21 cellular contexts compared by ENCODE assay signal in genomic region chr3:12588039-12588673, GRCh38. TPM values are rescaled to one million over a fixed set of nuclear protein-coding genes. Genes with fewer than 3 reads are reported as not detected.
DNase-seq lines count a peak whose midpoint lies in the region; ATAC-seq and TF ChIP-seq lines count a peak whose summit lies in the region.
"Had no signal": no experiment of that assay in that cellular context is flagged by ENCODE, and none has a peak within 500 bp of the region (broad histone marks: within the 10 kb centered on the region; RNA-seq: fewer than 3 reads in every experiment).

No MANE protein-coding gene starts in this region.

- POLR2A ChIA-PET in activated CD4-positive, alpha-beta T cell treated with anti-CD3 and anti-CD28 coated beads for 36 hours (lab: Charles Lee) = no interaction called here

- CTCF ChIA-PET in activated CD4-positive, alpha-beta T cell treated with anti-CD3 and anti-CD28 coated beads for 36 hours (lab: Charles Lee) = interaction anchor here (0.6 to 1.6 kb wide), 3 partner anchors 10 to 116 kb away, joined by 3 to 5 read pairs (median 3); no protein-coding TSS in a partner anchor

- peak; percentile 23 for ATAC-seq in activated CD4-positive, alpha-beta T cell treated with anti-CD3 and anti-CD28 coated beads for 36 hours

- peaks cover 46% of the 10 kb centered on the region for H3K36me3 Mint-ChIP-seq in activated CD4-positive, alpha-beta T cell treated with anti-CD3 and anti-CD28 coated beads for 36 hours (ENCODE audit: low read depth)

- no peaks in the 10 kb centered on the region for H3K4me1 Mint-ChIP-seq in activated CD4-positive, alpha-beta T cell treated with anti-CD3 and anti-CD28 coated beads for 36 hours
- H3K4me1 Mint-ChIP-seq: immature natural killer cell had no signal

- no peak for DNase-seq in activated CD4-positive, alpha-beta T cell treated with anti-CD3 and anti-CD28 coated beads for 36 hours
- no peak for DNase-seq in activated CD4-positive, alpha-beta T cell treated with anti-CD3 and anti-CD28 coated beads, Interleukin-2, amount 50 U/mL, for 1 hour
- DNase-seq in NCI-H226 (peak; percentile 22), choroid plexus epithelial cell (ENCODE audit: low read depth) (peak; percentile 47), osteoblast (ENCODE audit: insufficient read length, low spot score, missing footprints) (peak; percentile 76), ureter (ENCODE audit: low spot score) (no peak), Peyer's patch (no peak), putamen (ENCODE audit: low spot score) (no peak)
- DNase-seq: adrenal gland, glutamatergic neuron, H9, immature natural killer cell, mesenchymal stem cell, NCI-H1436 treated with DMSO at 0.1 percent for 48 hours, nephron progenitor cell, retina, upper lobe of right lung had no signal

- H3K9me3 Mint-ChIP-seq in activated CD4-positive, alpha-beta T cell treated with anti-CD3 and anti-CD28 coated beads for 36 hours (ENCODE audit: low read depth) = no peaks in the 10 kb centered on the region
- H3K9me3 Mint-ChIP-seq: H9; immature natural killer cell; nephron progenitor cell; stimulated activated naive CD8-positive, alpha-beta T cell treated with anti-CD3 and anti-CD28 coated beads, Interleukin-15, Interleukin-2, amounts not matched to agents 100 ng/mL and 50 ng/mL, for 24 hours had no signal

- H3K27ac Mint-ChIP-seq in activated CD4-positive, alpha-beta T cell treated with anti-CD3 and anti-CD28 coated beads for 36 hours = peak overlapping the region; percentile 37

- peaks cover 11% of the 10 kb centered on the region for H4K20me1 ChIP-seq in osteoblast (ENCODE audit: insufficient read depth, low read length)

- TF ChIP-seq POLR2A in Peyer's patch (IDR thresholded peaks at IDR 0.05) = no peak

- no peaks in the 10 kb centered on the region for H3K9me3 ChIP-seq in osteoblast (ENCODE audit: low read depth, low read length)
- no peaks in the 10 kb centered on the region for H3K9me3 ChIP-seq in Peyer's patch
- H3K9me3 ChIP-seq: adrenal gland, upper lobe of right lung had no signal

- peaks cover 77% of the 10 kb centered on the region for H3K36me3 ChIP-seq in osteoblast (ENCODE audit: insufficient read depth, low read length)
- peaks cover 0 to 92% (median 3%) of the 10 kb centered on the region in 3 donors for H3K36me3 ChIP-seq in Peyer's patch

- TF ChIP-seq CTCF in choroid plexus epithelial cell (conservative IDR thresholded peaks at IDR 0.05; ENCODE audit: low read depth, low read length) (no peak), osteoblast (IDR thresholded peaks at IDR 0.05; ENCODE audit: extremely low read depth, low read depth, low read length) (no peak), Peyer's patch (IDR thresholded peaks at IDR 0.05) (no peak)

- H3K4me3 Mint-ChIP-seq in activated CD4-positive, alpha-beta T cell treated with anti-CD3 and anti-CD28 coated beads for 36 hours = no peak overlapping the region
- H3K4me3 Mint-ChIP-seq: H9; immature natural killer cell; nephron progenitor cell; stimulated activated naive CD8-positive, alpha-beta T cell treated with anti-CD3 and anti-CD28 coated beads, Interleukin-15, Interleukin-2, amounts not matched to agents 100 ng/mL and 50 ng/mL, for 24 hours had no signal

- intact Hi-C loops in activated CD4-positive, alpha-beta T cell treated with anti-CD3 and anti-CD28 coated beads for 36 hours (cut with DNase I, micrococcal nuclease) = no loop called here

- H3K4me2 ChIP-seq in osteoblast (ENCODE audit: insufficient read depth, low read length) = no peak overlapping the region

- H3K79me2 ChIP-seq in osteoblast (ENCODE audit: insufficient read depth, low read length) = peaks cover 8% of the 10 kb centered on the region

- no peaks in the 10 kb centered on the region for H3K27me3 Mint-ChIP-seq in activated CD4-positive, alpha-beta T cell treated with anti-CD3 and anti-CD28 coated beads for 36 hours
- H3K27me3 Mint-ChIP-seq: stimulated activated naive CD8-positive, alpha-beta T cell treated with anti-CD3 and anti-CD28 coated beads, Interleukin-15, Interleukin-2, amounts not matched to agents 100 ng/mL and 50 ng/mL, for 24 hours had no signal

- H3K4me3 ChIP-seq in choroid plexus epithelial cell (ENCODE audit: low read depth, low read length) (no peak overlapping the region), osteoblast (ENCODE audit: insufficient read depth, low read length) (no peak overlapping the region), Peyer's patch (no peak overlapping the region)
- H3K4me3 ChIP-seq: adrenal gland, upper lobe of right lung had no signal

- no peaks in the 10 kb centered on the region for H3K27me3 ChIP-seq in osteoblast (ENCODE audit: insufficient read depth, low read length)
- H3K27me3 ChIP-seq in Peyer's patch = no peaks in the 10 kb centered on the region
- H3K27me3 ChIP-seq: adrenal gland, upper lobe of right lung had no signal

- H3K4me1 ChIP-seq in osteoblast (ENCODE audit: insufficient read depth, low read length) (peaks cover 7% of the 10 kb centered on the region), Peyer's patch (no peaks in the 10 kb centered on the region)
- H3K4me1 ChIP-seq: upper lobe of right lung had no signal

- no peak overlapping the region for H2AFZ ChIP-seq in osteoblast (ENCODE audit: low read length)

- no peak overlapping the region for H3K27ac ChIP-seq in osteoblast (ENCODE audit: low read depth, low read length)
- no peak overlapping the region for H3K27ac ChIP-seq in Peyer's patch
- H3K27ac ChIP-seq: adrenal gland, C4-2B, upper lobe of right lung had no signal

RNA-seq across cellular contexts. Expression of gene MKRN2, which starts 31.3 kb away (rescaled TPM):
- 10 to 100 TPM; 21.5 to 24.9 TPM for total RNA-seq in activated CD4-positive, alpha-beta T cell treated with anti-CD3 and anti-CD28 coated beads for 36 hours
- total RNA-seq in osteoblast = 36.8 and 40.9 TPM in 2 replicates
- total RNA-seq in ureter = 24.5 TPM
- total RNA-seq in Peyer's patch = 10 to 100 TPM; 21.5 to 28.9 (median 23.6) TPM

RNA-seq across cellular contexts. Expression of gene MKRN2OS, which starts 42.9 kb away (rescaled TPM):
- not detected for total RNA-seq in activated CD4-positive, alpha-beta T cell treated with anti-CD3 and anti-CD28 coated beads for 36 hours
- total RNA-seq in osteoblast (not detected in 2 replicates), ureter (2.3 TPM), Peyer's patch (10 to 100 TPM in 2 of 4 donors, 1 to 10 TPM in 2; 6.6 to 17.2 (median 9.6) TPM)
- total RNA-seq: activated CD8-positive, alpha-beta memory T cell treated with anti-CD3 and anti-CD28 coated beads for 36 hours; adrenal gland; cerebellum; upper lobe of right lung had no signal

Comparison
In these comparisons a context has a peak if more than half of its experiments do, and no peak if none do; other contexts are left out.
1. DNase-seq: peak in NCI-H226 (single experiment), choroid plexus epithelial cell (single experiment) and osteoblast (single experiment); none in activated CD4-positive, alpha-beta T cell treated with anti-CD3 and anti-CD28 coated beads for 36 hours (single experiment), activated CD4-positive, alpha-beta T cell treated with anti-CD3 and anti-CD28 coated beads, Interleukin-2, amount 50 U/mL, for 1 hour (single experiment), ureter (single experiment), Peyer's patch (0 of 3) and putamen (single experiment).